Comparison of ENCODE assay signal across 10 cellular contexts in genomic region chr5:142798099-142798768, GRCh38. TPM values are rescaled to one million over a fixed set of nuclear protein-coding genes. Genes with fewer than 3 reads are reported as not detected.
DNase-seq lines count a peak whose midpoint lies in the region; ATAC-seq and TF ChIP-seq lines count a peak whose summit lies in the region.
"Had no signal": no experiment of that assay in that cellular context is flagged by ENCODE, and none has a peak within 500 bp of the region (broad histone marks: within the 10 kb centered on the region; RNA-seq: fewer than 3 reads in every experiment).

No MANE protein-coding gene starts in this region.

- H3K36me3 ChIP-seq in lung (ENCODE audit: control insufficient read depth in 2 of 2, insufficient read depth in 2 of 2, low read length in 2 of 2): no peaks in the 10 kb centered on the region

- H3K36me3 Mint-ChIP-seq in activated CD4-positive, alpha-beta memory T cell treated with anti-CD3 and anti-CD28 coated beads for 36 hours: no peaks in the 10 kb centered on the region

- DNase-seq in AG04450 (ENCODE audit: low read depth, low spot score) (no peak), lung (ENCODE audit: low spot score) (peak; percentile 47), NCI-H2081 (lab: John Stamatoyannopoulos, UW) (no peak), NCI-H1417 (lab: John Stamatoyannopoulos, UW) (no peak), HUDEP-2 (lab: John Stamatoyannopoulos, UW; ENCODE audit: unreplicated experiment in 76 of 76) (no peak)
- peak; percentile 23 for DNase-seq in activated CD4-positive, alpha-beta memory T cell treated with anti-CD3 and anti-CD28 coated beads for 36 hours
- DNase-seq: SHP77 treated with DMSO at 0.1 percent for 48 hours had no signal

- no peak overlapping the region for H3K4me3 Mint-ChIP-seq in activated CD4-positive, alpha-beta memory T cell treated with anti-CD3 and anti-CD28 coated beads for 36 hours

- no peaks in the 10 kb centered on the region for H3K27me3 Mint-ChIP-seq in activated CD4-positive, alpha-beta memory T cell treated with anti-CD3 and anti-CD28 coated beads for 36 hours

- H3K27ac Mint-ChIP-seq in activated CD4-positive, alpha-beta memory T cell treated with anti-CD3 and anti-CD28 coated beads for 36 hours: peak overlapping the region; percentile 11

- 39 to 65% methylated on average over 4 of the region's 4 CpGs for WGBS in lung, 2 donors

- ATAC-seq in GM21423 (IDR thresholded peaks at IDR 0.05; ENCODE audit: unreplicated experiment) (peak; percentile 43), lung (ENCODE audit: insufficient read depth, low FRiP score) (peak; percentile 55), HG02588 (IDR thresholded peaks at IDR 0.05; ENCODE audit: unreplicated experiment) (no peak)

- H3K9me3 ChIP-seq in AG04450 (ENCODE audit: control insufficient read depth, insufficient read depth, low read length) (no peaks in the 10 kb centered on the region), lung (ENCODE audit: control insufficient read depth in 2 of 2, insufficient read depth in 1 of 2, low read length in 1 of 2) (no peaks in the 10 kb centered on the region)

- H3K4me3 ChIP-seq in AG04450 (ENCODE audit: low read depth, low read length): no peak overlapping the region
- no peak overlapping the region for H3K4me3 ChIP-seq in lung

- H3K9me3 Mint-ChIP-seq in activated CD4-positive, alpha-beta memory T cell treated with anti-CD3 and anti-CD28 coated beads for 36 hours: no peaks in the 10 kb centered on the region

- H3K27me3 ChIP-seq in AG04450 (ENCODE audit: control insufficient read depth, insufficient read depth, low read length): peaks cover 44% of the 10 kb centered on the region
- no peaks in the 10 kb centered on the region for H3K27me3 ChIP-seq in lung (ENCODE audit: control insufficient read depth, insufficient read depth)

- TF ChIP-seq CTCF in AG04450 (IDR thresholded peaks at IDR 0.05; ENCODE audit: low read depth, low read length) (no peak), lung (IDR thresholded peaks at IDR 0.05; ENCODE audit: control extremely low read depth, extremely low read depth) (no peak)

- CTCF ChIA-PET in AG04450 (lab: Charles Lee): interaction anchor here (3.3 kb wide), 1 partner anchor 85 kb away, joined by 18 read pairs; no protein-coding TSS in a partner anchor
- CTCF ChIA-PET in activated CD4-positive, alpha-beta memory T cell treated with anti-CD3 and anti-CD28 coated beads for 36 hours (lab: Charles Lee): interaction anchor here (0.5 to 3.2 kb wide), 7 partner anchors 11 to 69 kb away, joined by 3 to 12 read pairs (median 4); no protein-coding TSS in a partner anchor

- H3K4me1 Mint-ChIP-seq in activated CD4-positive, alpha-beta memory T cell treated with anti-CD3 and anti-CD28 coated beads for 36 hours (ENCODE audit: low read depth): peaks cover 67% of the 10 kb centered on the region

- POLR2A ChIA-PET in AG04450 (lab: Yijun Ruan, JAX): no interaction called here
- POLR2A ChIA-PET in activated CD4-positive, alpha-beta memory T cell treated with anti-CD3 and anti-CD28 coated beads for 36 hours (lab: Charles Lee): interaction anchor here (3.4 kb wide), 1 partner anchor 14 kb away, joined by 24 read pairs; no protein-coding TSS in a partner anchor

- intact Hi-C loops in activated CD4-positive, alpha-beta memory T cell treated with anti-CD3 and anti-CD28 coated beads for 36 hours (cut with micrococcal nuclease): no loop called here

- H3K4me1 ChIP-seq in lung (ENCODE audit: control insufficient read depth in 2 of 2, insufficient read depth in 2 of 2, low read length in 2 of 2): peaks cover 4 to 53% of the 10 kb centered on the region in 2 donors

- peak overlapping the region; percentile 11 for H3K27ac ChIP-seq in AG04450 (ENCODE audit: low read depth, low read length)
- H3K27ac ChIP-seq in lung (ENCODE audit: low read depth in 1 of 2, low read length in 1 of 2): peak overlapping the region in 1 of 2 donors; percentile 80
- H3K27ac ChIP-seq: epithelial cell of prostate had no signal

RNA-seq across cellular contexts. Expression of gene ARHGAP26, which starts 28.1 kb away (rescaled TPM):
- 0.56 and 0.77 TPM in 2 replicates for polyA plus RNA-seq in AG04450 (2011; rRNA removed)
- polyA minus RNA-seq in AG04450 (2011; rRNA and poly(A)+ RNA removed): 1.5 and 1.8 TPM in 2 replicates
- total RNA-seq in activated CD4-positive, alpha-beta memory T cell treated with anti-CD3 and anti-CD28 coated beads for 36 hours: 10 to 100 TPM; 16.4 to 16.9 TPM
- total RNA-seq in lung: 10 to 100 TPM; 36.2 to 52.3 TPM
- 10 to 100 TPM in 1 of 2 donors, 1 to 10 TPM in 1; 5.4 to 24.5 TPM for polyA plus RNA-seq in lung

Comparison
In these comparisons a context has a peak if more than half of its experiments do, and no peak if none do; other contexts are left out.
1. DNase-seq: peak in activated CD4-positive, alpha-beta memory T cell treated with anti-CD3 and anti-CD28 coated beads for 36 hours (single experiment) and lung (single experiment); none in AG04450 (single experiment), NCI-H2081 (0 of 2), NCI-H1417 (0 of 3) and HUDEP-2 (0 of 76).